ENCODE assay signal across 8 cellular contexts in the genomic region with DNA sequence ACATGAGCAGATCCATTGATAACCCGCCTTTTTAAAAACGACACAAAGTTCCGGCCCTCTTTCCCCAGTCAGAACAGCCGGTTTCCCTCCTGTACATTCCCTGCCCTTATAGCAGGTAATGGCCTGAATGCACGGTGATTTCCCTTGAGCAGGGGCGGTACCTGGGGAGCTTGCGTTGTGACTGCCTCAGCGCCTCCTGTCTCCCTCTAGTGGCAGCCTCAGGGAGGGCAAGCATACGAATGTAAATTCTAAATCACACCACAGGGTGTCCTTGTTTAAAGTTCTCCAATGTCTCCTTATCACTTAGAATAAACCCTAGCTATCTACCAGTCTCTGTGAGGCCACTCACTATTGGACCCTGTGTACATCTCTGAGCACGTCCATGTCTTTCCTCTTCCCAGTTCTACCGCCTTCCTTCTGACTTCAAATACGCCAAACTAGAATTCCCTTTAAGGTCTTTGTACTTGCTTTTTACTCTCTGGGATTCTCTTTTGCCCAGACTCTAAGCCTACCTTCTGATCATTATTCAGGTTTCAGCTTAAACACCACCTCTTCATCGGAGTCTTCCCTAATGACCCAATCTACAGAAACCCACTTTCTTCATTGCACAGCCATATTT. TPM values are rescaled to one million over a fixed set of nuclear protein-coding genes. Genes with fewer than 3 reads are reported as not detected.
DNase-seq lines count a peak whose midpoint lies in the region; ATAC-seq, FAIRE-seq and TF ChIP-seq lines count a peak whose summit lies in the region.

No MANE protein-coding gene starts in this region.

- no peaks in the 10 kb centered on the region for H3K36me3 ChIP-seq in small intestine (ENCODE audit: control insufficient read depth in 2 of 2, insufficient read depth in 2 of 2, low read length in 2 of 2)

- H3K9me3 ChIP-seq in small intestine (ENCODE audit: control insufficient read depth, low read depth) = no peaks in the 10 kb centered on the region

- CTCF ChIA-PET in activated CD4-positive, alpha-beta memory T cell treated with anti-CD3 and anti-CD28 coated beads for 36 hours (lab: Charles Lee) = interaction anchor here (0.6 to 1.9 kb wide), 19 partner anchors 9 to 558 kb away, joined by 3 to 16 read pairs (median 3); no protein-coding TSS in a partner anchor

- H3K27me3 ChIP-seq in small intestine (ENCODE audit: control insufficient read depth in 2 of 2, insufficient read depth in 2 of 2, low read length in 2 of 2) = no peaks in the 10 kb centered on the region

- POLR2A ChIA-PET in activated CD4-positive, alpha-beta memory T cell treated with anti-CD3 and anti-CD28 coated beads for 36 hours (lab: Charles Lee) = no interaction called here

- no peaks in the 10 kb centered on the region for H3K36me3 Mint-ChIP-seq in activated CD4-positive, alpha-beta memory T cell treated with anti-CD3 and anti-CD28 coated beads for 36 hours
- H3K36me3 Mint-ChIP-seq in progenitor cell of endocrine pancreas (ENCODE audit: insufficient read depth) = no peaks in the 10 kb centered on the region

- no peaks in the 10 kb centered on the region for H3K9me3 Mint-ChIP-seq in activated CD4-positive, alpha-beta memory T cell treated with anti-CD3 and anti-CD28 coated beads for 36 hours
- peaks cover 4% of the 10 kb centered on the region for H3K9me3 Mint-ChIP-seq in progenitor cell of endocrine pancreas (ENCODE audit: low read depth)

- no peaks in the 10 kb centered on the region for H3K4me1 Mint-ChIP-seq in activated CD4-positive, alpha-beta memory T cell treated with anti-CD3 and anti-CD28 coated beads for 36 hours (ENCODE audit: low read depth)
- no peaks in the 10 kb centered on the region for H3K4me1 Mint-ChIP-seq in progenitor cell of endocrine pancreas (ENCODE audit: low read depth)

- WGBS in small intestine, 3 donors = 62 to 65% (median 63%) methylated on average over 13 of the region's 13 CpGs

- peak; percentile 100 for ATAC-seq in GM18909 (IDR thresholded peaks at IDR 0.05; ENCODE audit: poor library complexity, unreplicated experiment)
- ATAC-seq in HG03103 (IDR thresholded peaks at IDR 0.05; ENCODE audit: low read depth, unreplicated experiment) = peak; percentile 99

- no peak overlapping the region for H3K4me3 Mint-ChIP-seq in activated CD4-positive, alpha-beta memory T cell treated with anti-CD3 and anti-CD28 coated beads for 36 hours
- H3K4me3 Mint-ChIP-seq in progenitor cell of endocrine pancreas (ENCODE audit: low read depth) = no peak overlapping the region

- no peaks in the 10 kb centered on the region for H3K27me3 Mint-ChIP-seq in activated CD4-positive, alpha-beta memory T cell treated with anti-CD3 and anti-CD28 coated beads for 36 hours
- peaks cover 8% of the 10 kb centered on the region for H3K27me3 Mint-ChIP-seq in progenitor cell of endocrine pancreas

- peak; percentile 61 for DNase-seq in AML-193 (lab: John Stamatoyannopoulos, UW)
- peak; percentile 55 for DNase-seq in NCI-H748 (lab: John Stamatoyannopoulos, UW; ENCODE audit: unreplicated experiment)
- peak; percentile 82 for DNase-seq in activated CD4-positive, alpha-beta memory T cell treated with anti-CD3 and anti-CD28 coated beads for 36 hours
- DNase-seq in epithelial cell of esophagus (ENCODE audit: low read depth) = peak; percentile 67
- peak; percentile 33 for DNase-seq in progenitor cell of endocrine pancreas (ENCODE audit: low spot score, unreplicated experiment)
- no peak for DNase-seq in small intestine

- H3K27ac Mint-ChIP-seq in activated CD4-positive, alpha-beta memory T cell treated with anti-CD3 and anti-CD28 coated beads for 36 hours = no peak overlapping the region
- no peak overlapping the region for H3K27ac Mint-ChIP-seq in progenitor cell of endocrine pancreas

- peak; percentile 70 for TF ChIP-seq CTCF in epithelial cell of esophagus (IDR thresholded peaks at IDR 0.05; ENCODE audit: insufficient read depth, low read depth, low read length, missing control alignments)
- peak; percentile 84 for TF ChIP-seq CTCF in progenitor cell of endocrine pancreas (IDR thresholded peaks at IDR 0.05; ENCODE audit: unreplicated experiment)

- intact Hi-C loops in activated CD4-positive, alpha-beta memory T cell treated with anti-CD3 and anti-CD28 coated beads for 36 hours (cut with micrococcal nuclease) = loop anchor here (1.0 to 5.0 kb wide), 4 partner anchors 122 to 890 kb away; no protein-coding TSS in a partner anchor

- H3K27ac ChIP-seq in small intestine (ENCODE audit: low read depth in 1 of 2, low read length in 1 of 2) = no peak overlapping the region

- no peak for FAIRE-seq in small intestine (lab: Jason Lieb, UNC)

- H3K4me3 ChIP-seq in epithelial cell of esophagus (ENCODE audit: low read length) = no peak overlapping the region
- no peak overlapping the region for H3K4me3 ChIP-seq in small intestine (ENCODE audit: low read depth in 1 of 2, low read length in 2 of 2)

- no peaks in the 10 kb centered on the region for H3K4me1 ChIP-seq in small intestine (ENCODE audit: control insufficient read depth in 2 of 2, insufficient read depth in 1 of 2, low read depth in 1 of 2, low read length in 1 of 2)

RNA-seq across cellular contexts. Expression of gene LDB2, which starts 18.4 kb away (rescaled TPM):
- total RNA-seq in activated CD4-positive, alpha-beta memory T cell treated with anti-CD3 and anti-CD28 coated beads for 36 hours = not detected
- total RNA-seq in progenitor cell of endocrine pancreas = 0.82 TPM in 1 of 2 replicates, not detected in the other
- polyA plus RNA-seq in small intestine = 10 to 100 TPM in 1 of 3 donors, 1 to 10 TPM in 2; 1.1 to 19.2 (median 3.2) TPM
